ENCODE assay signal across 12 cellular contexts in genomic region chr4:102527695-102528094, GRCh38. TPM values are rescaled to one million over a fixed set of nuclear protein-coding genes. Genes with fewer than 3 reads are reported as not detected.
DNase-seq lines count a peak whose midpoint lies in the region; ATAC-seq and TF ChIP-seq lines count a peak whose summit lies in the region.
"Had no signal": no experiment of that assay in that cellular context is flagged by ENCODE, and none has a peak within 500 bp of the region (broad histone marks: within the 10 kb centered on the region; RNA-seq: fewer than 3 reads in every experiment).

No MANE protein-coding gene starts in this region.

- peak overlapping the region; percentile 83 for H3K4me3 ChIP-seq in CD4-positive, CD25-positive, alpha-beta regulatory T cell (ENCODE audit: low read depth, low read length)
- H3K4me3 ChIP-seq: GM23248 had no signal

- peak overlapping the region; percentile 80 to 97 (median 91) for H3K27ac Mint-ChIP-seq in CD4-positive, CD25-positive, alpha-beta regulatory T cell
- peak overlapping the region; percentile 89 for H3K27ac Mint-ChIP-seq in activated CD8-positive, alpha-beta T cell treated with anti-CD3 and anti-CD28 coated beads, Interleukin-2, amount 10 ng/mL, durations not matched to agents 7 days and 5 days
- peak overlapping the region; percentile 84 for H3K27ac Mint-ChIP-seq in memory B cell
- no peak overlapping the region for H3K27ac Mint-ChIP-seq in progenitor cell of endocrine pancreas

- peaks cover 28% of the 10 kb centered on the region for H3K36me3 ChIP-seq in CD4-positive, CD25-positive, alpha-beta regulatory T cell (ENCODE audit: control insufficient read depth, insufficient read depth, low read length)

- H3K9me3 Mint-ChIP-seq in CD4-positive, CD25-positive, alpha-beta regulatory T cell: no peaks in the 10 kb centered on the region
- no peaks in the 10 kb centered on the region for H3K9me3 Mint-ChIP-seq in activated CD8-positive, alpha-beta T cell treated with anti-CD3 and anti-CD28 coated beads, Interleukin-2, amount 10 ng/mL, durations not matched to agents 7 days and 5 days (ENCODE audit: insufficient read depth)
- H3K9me3 Mint-ChIP-seq in memory B cell (no peaks in the 10 kb centered on the region), progenitor cell of endocrine pancreas (ENCODE audit: low read depth) (no peaks in the 10 kb centered on the region)

- H3K27ac ChIP-seq in CD4-positive, CD25-positive, alpha-beta regulatory T cell (ENCODE audit: insufficient read depth, low read length, poor library complexity, severe bottlenecking): peak overlapping the region; percentile 53
- H3K27ac ChIP-seq: GM23248 had no signal

- H3K4me3 Mint-ChIP-seq in CD4-positive, CD25-positive, alpha-beta regulatory T cell: peak overlapping the region; percentile 50 to 83 (median 80)
- peak overlapping the region; percentile 68 for H3K4me3 Mint-ChIP-seq in activated CD8-positive, alpha-beta T cell treated with anti-CD3 and anti-CD28 coated beads, Interleukin-2, amount 10 ng/mL, durations not matched to agents 7 days and 5 days
- peak overlapping the region; percentile 14 for H3K4me3 Mint-ChIP-seq in memory B cell
- no peak overlapping the region for H3K4me3 Mint-ChIP-seq in progenitor cell of endocrine pancreas (ENCODE audit: low read depth)

- DNase-seq in CD4-positive, CD25-positive, alpha-beta regulatory T cell: peak in 2 of 3 donors; percentile 39 to 71
- DNase-seq in activated CD8-positive, alpha-beta T cell treated with anti-CD3 and anti-CD28 coated beads, Interleukin-2, amount 10 ng/mL, durations not matched to agents 7 days and 5 days: no peak
- DNase-seq in memory B cell (ENCODE audit: low spot score in 2 of 2): no peak
- no peak for DNase-seq in hepatic stellate cell (ENCODE audit: low spot score)
- DNase-seq in A172 (ENCODE audit: low spot score): no peak
- no peak for DNase-seq in progenitor cell of endocrine pancreas (ENCODE audit: low spot score, unreplicated experiment)
- DNase-seq: DMS153, GM23248, retina, substantia nigra had no signal

- no peaks in the 10 kb centered on the region for H3K9me3 ChIP-seq in CD4-positive, CD25-positive, alpha-beta regulatory T cell (ENCODE audit: control insufficient read depth in 2 of 2, low read length in 2 of 2)

- CTCF ChIA-PET in activated CD8-positive, alpha-beta T cell treated with anti-CD3 and anti-CD28 coated beads, Interleukin-2, amount 10 ng/mL, durations not matched to agents 7 days and 5 days (lab: Charles Lee): interaction anchor here (0.9 to 3.2 kb wide), 9 partner anchors 9 to 85 kb away, joined by 3 to 11 read pairs (median 4); partner anchors contain the start of gene NFKB1

- no peak for TF ChIP-seq CTCF in progenitor cell of endocrine pancreas (IDR thresholded peaks at IDR 0.05; ENCODE audit: unreplicated experiment)

- H3K4me1 Mint-ChIP-seq in CD4-positive, CD25-positive, alpha-beta regulatory T cell: peaks cover 49 to 84% (median 62%) of the 10 kb centered on the region in 4 donors
- peaks cover 91% of the 10 kb centered on the region for H3K4me1 Mint-ChIP-seq in activated CD8-positive, alpha-beta T cell treated with anti-CD3 and anti-CD28 coated beads, Interleukin-2, amount 10 ng/mL, durations not matched to agents 7 days and 5 days (ENCODE audit: low read depth)
- H3K4me1 Mint-ChIP-seq in memory B cell (peaks cover 40% of the 10 kb centered on the region), progenitor cell of endocrine pancreas (ENCODE audit: low read depth) (peaks cover 2% of the 10 kb centered on the region)

- no peaks in the 10 kb centered on the region for H3K27me3 Mint-ChIP-seq in CD4-positive, CD25-positive, alpha-beta regulatory T cell
- no peaks in the 10 kb centered on the region for H3K27me3 Mint-ChIP-seq in activated CD8-positive, alpha-beta T cell treated with anti-CD3 and anti-CD28 coated beads, Interleukin-2, amount 10 ng/mL, durations not matched to agents 7 days and 5 days (ENCODE audit: low read depth)
- H3K27me3 Mint-ChIP-seq in memory B cell (no peaks in the 10 kb centered on the region), progenitor cell of endocrine pancreas (no peaks in the 10 kb centered on the region)

- peaks cover 15% of the 10 kb centered on the region for H3K36me3 Mint-ChIP-seq in CD4-positive, CD25-positive, alpha-beta regulatory T cell
- peaks cover 61% of the 10 kb centered on the region for H3K36me3 Mint-ChIP-seq in activated CD8-positive, alpha-beta T cell treated with anti-CD3 and anti-CD28 coated beads, Interleukin-2, amount 10 ng/mL, durations not matched to agents 7 days and 5 days (ENCODE audit: low read depth)
- peaks cover 22% of the 10 kb centered on the region for H3K36me3 Mint-ChIP-seq in memory B cell
- no peaks in the 10 kb centered on the region for H3K36me3 Mint-ChIP-seq in progenitor cell of endocrine pancreas (ENCODE audit: insufficient read depth)

- H3K27me3 ChIP-seq in CD4-positive, CD25-positive, alpha-beta regulatory T cell (ENCODE audit: control insufficient read depth, insufficient read depth, low read length): no peaks in the 10 kb centered on the region

- peaks cover 34% of the 10 kb centered on the region for H3K4me1 ChIP-seq in CD4-positive, CD25-positive, alpha-beta regulatory T cell (ENCODE audit: control insufficient read depth, insufficient read depth, low read length, poor library complexity, severe bottlenecking)

- POLR2A ChIA-PET in activated CD8-positive, alpha-beta T cell treated with anti-CD3 and anti-CD28 coated beads, Interleukin-2, amount 10 ng/mL, durations not matched to agents 7 days and 5 days (lab: Charles Lee): interaction anchor here (1.2 to 3.4 kb wide), 5 partner anchors 24 to 300 kb away, joined by 4 to 16 read pairs (median 5); partner anchors contain the start of genes NFKB1 and UBE2D3

- ATAC-seq in CD4-positive, CD25-positive, alpha-beta regulatory T cell (ENCODE audit: low read depth in 2 of 2): peak; percentile 35 to 50
- peak; percentile 45 for ATAC-seq in GM18868 (IDR thresholded peaks at IDR 0.05; ENCODE audit: unreplicated experiment)
- peak; percentile 64 for ATAC-seq in activated CD8-positive, alpha-beta T cell treated with anti-CD3 and anti-CD28 coated beads, Interleukin-2, amount 10 ng/mL, durations not matched to agents 7 days and 5 days
- ATAC-seq in memory B cell (ENCODE audit: low read depth): no peak
- no peak for ATAC-seq in GM18907 (IDR thresholded peaks at IDR 0.05; ENCODE audit: unreplicated experiment)

RNA-seq across cellular contexts. Expression of gene NFKB1, which starts 26.5 kb away (rescaled TPM):
- total RNA-seq in CD4-positive, CD25-positive, alpha-beta regulatory T cell: 152 TPM
- polyA plus RNA-seq in CD4-positive, CD25-positive, alpha-beta regulatory T cell: 10 to 100 TPM in 3 of 4 donors, 1 to 10 TPM in 1; 9.2 to 21.8 (median 13.6) TPM
- 100 to 1,000 TPM; 150 to 162 TPM for total RNA-seq in activated CD8-positive, alpha-beta T cell treated with anti-CD3 and anti-CD28 coated beads, Interleukin-2, amount 10 ng/mL, durations not matched to agents 7 days and 5 days
- total RNA-seq in A172 (2014; rRNA removed; shearing (Covaris generic)): 27.3 and 29.7 TPM in 2 replicates
- total RNA-seq in progenitor cell of endocrine pancreas: 25.1 and 27.6 TPM in 2 replicates

Comparison
In these comparisons a context has a peak if more than half of its experiments do, and no peak if none do; other contexts are left out.
1. ATAC-seq: peak in CD4-positive, CD25-positive, alpha-beta regulatory T cell (2 of 2), GM18868 (single experiment) and activated CD8-positive, alpha-beta T cell treated with anti-CD3 and anti-CD28 coated beads, Interleukin-2, amount 10 ng/mL, durations not matched to agents 7 days and 5 days (single experiment); none in memory B cell (single experiment) and GM18907 (single experiment).
2. DNase-seq: peak in CD4-positive, CD25-positive, alpha-beta regulatory T cell (2 of 3); none in activated CD8-positive, alpha-beta T cell treated with anti-CD3 and anti-CD28 coated beads, Interleukin-2, amount 10 ng/mL, durations not matched to agents 7 days and 5 days (single experiment), memory B cell (0 of 2), hepatic stellate cell (single experiment), A172 (single experiment) and progenitor cell of endocrine pancreas (single experiment).